29 cellular contexts compared by ENCODE assay signal in genomic region chr11:6427516-6427915, GRCh38. TPM values are rescaled to one million over a fixed set of nuclear protein-coding genes. Genes with fewer than 3 reads are reported as not detected.
"Had no signal": no experiment of that assay in that cellular context is flagged by ENCODE, and none has a peak within 500 bp of the region (broad histone marks: within the 10 kb centered on the region; RNA-seq: fewer than 3 reads in every experiment).

No MANE protein-coding gene starts in this region.

- H3K4me3 Mint-ChIP-seq: dendritic cell treated with granulocyte-macrophage colony-stimulating factor and Interleukin-4, amounts not matched to agents 40 ng/mL and 50 ng/mL, for 4 days; naive thymus-derived CD4-positive, alpha-beta T cell; nephron; stimulated activated memory B cell treated with anti-CD40 and anti-IgM and Interleukin-4, amounts not matched to agents 10 μg/mL and 1 μg/mL and 100 μg/mL, for 72 hours had no signal

- H3K27me3 ChIP-seq: colonic mucosa, ovary, spleen, tibial nerve, vagina had no signal

- H3K4me1 ChIP-seq: colonic mucosa, esophagus squamous epithelium, heart right ventricle, left lung, psoas muscle, spleen, tibial nerve, vagina had no signal

- H3K27ac ChIP-seq: colonic mucosa, esophagus squamous epithelium, heart right ventricle, left lung, ovary, psoas muscle, skin epidermis, spleen, thoracic aorta, tibial nerve, vagina had no signal

- H3K9me3 ChIP-seq: colonic mucosa, esophagus squamous epithelium, heart right ventricle, left lung, ovary, psoas muscle, spleen, thoracic aorta, tibial nerve, vagina had no signal

- H3K4me1 Mint-ChIP-seq: nephron; stimulated activated memory B cell treated with anti-CD40 and anti-IgM and Interleukin-4, amounts not matched to agents 10 μg/mL and 1 μg/mL and 100 μg/mL, for 72 hours had no signal

- H3K27ac Mint-ChIP-seq: dendritic cell treated with granulocyte-macrophage colony-stimulating factor and Interleukin-4, amounts not matched to agents 40 ng/mL and 50 ng/mL, for 4 days; naive thymus-derived CD4-positive, alpha-beta T cell; nephron; stimulated activated memory B cell treated with anti-CD40 and anti-IgM and Interleukin-4, amounts not matched to agents 10 μg/mL and 1 μg/mL and 100 μg/mL, for 72 hours had no signal

- ATAC-seq: heart right ventricle; left cardiac atrium; left lung; naive thymus-derived CD4-positive, alpha-beta T cell; psoas muscle; right cardiac atrium; stimulated activated memory B cell treated with anti-CD40 and anti-IgM and Interleukin-4, amounts not matched to agents 10 μg/mL and 1 μg/mL and 100 μg/mL, for 72 hours; stimulated activated naive CD8-positive, alpha-beta T cell treated with anti-CD3 and anti-CD28 coated beads, Interleukin-15, Interleukin-2, amounts not matched to agents 100 U/mL and 50 U/mL, for 24 hours had no signal

- H3K9me3 Mint-ChIP-seq: dendritic cell treated with granulocyte-macrophage colony-stimulating factor and Interleukin-4, amounts not matched to agents 40 ng/mL and 50 ng/mL, for 4 days; naive thymus-derived CD4-positive, alpha-beta T cell; nephron; stimulated activated memory B cell treated with anti-CD40 and anti-IgM and Interleukin-4, amounts not matched to agents 10 μg/mL and 1 μg/mL and 100 μg/mL, for 72 hours had no signal

- H3K36me3 Mint-ChIP-seq: stimulated activated memory B cell treated with anti-CD40 and anti-IgM and Interleukin-4, amounts not matched to agents 10 μg/mL and 1 μg/mL and 100 μg/mL, for 72 hours had no signal

- H3K36me3 ChIP-seq: colonic mucosa, esophagus squamous epithelium, heart right ventricle, left lung, ovary, spleen, thoracic aorta, vagina had no signal

- H3K4me3 ChIP-seq: colonic mucosa, esophagus squamous epithelium, heart right ventricle, left lung, ovary, psoas muscle, skin epidermis, spleen, thoracic aorta, tibial nerve, vagina had no signal

- DNase-seq: colonic mucosa; effector CD8-positive, alpha-beta T cell; erythroblast; esophagus squamous epithelium; foreskin melanocyte; glutamatergic neuron; heart right ventricle; hippocampal formation; left cardiac atrium; left lung; mesenchymal stem cell; midbrain; naive thymus-derived CD4-positive, alpha-beta T cell; occipital lobe; ovary; posterior cingulate gyrus; psoas muscle; right cardiac atrium; spleen; stimulated activated CD4-positive, alpha-beta T cell treated with anti-CD3 and anti-CD28 coated beads, Interleukin-4, amount 100 ng/mL, for 4 hours; stimulated activated naive CD8-positive, alpha-beta T cell treated with anti-CD3 and anti-CD28 coated beads, Interleukin-15, Interleukin-2, amounts not matched to agents 100 U/mL and 50 U/mL, for 24 hours had no signal

RNA-seq across cellular contexts. Expression of gene HPX, which starts 13.3 kb away (rescaled TPM):
- total RNA-seq: lung microvascular endothelial cell had no signal
- polyA plus RNA-seq: naive thymus-derived CD4-positive, alpha-beta T cell had no signal
